14 cellular contexts compared by ENCODE assay signal in the genomic region with DNA sequence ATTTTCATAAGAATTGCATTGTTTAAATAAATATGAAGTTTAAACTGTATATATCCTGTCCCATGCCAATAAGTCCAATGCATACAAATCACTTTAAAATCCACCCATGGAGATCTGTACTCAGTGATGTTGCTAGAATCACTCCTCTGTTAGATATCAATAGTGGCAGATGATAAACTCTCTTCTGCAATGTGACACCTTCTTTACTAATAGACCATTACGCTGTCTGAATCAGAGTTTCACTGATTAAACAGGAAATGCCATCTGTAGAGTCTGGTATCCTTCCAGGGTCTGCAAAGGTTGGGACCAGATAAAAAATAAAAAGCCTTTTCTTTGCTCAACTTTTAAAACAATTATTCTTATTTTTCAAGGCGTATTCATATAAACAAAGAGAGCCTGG.
"Had no signal": no experiment of that assay in that cellular context is flagged by ENCODE, and none has a peak within 500 bp of the region (broad histone marks: within the 10 kb centered on the region; RNA-seq: fewer than 3 reads in every experiment).

No MANE protein-coding gene starts in this region.

- H3K4me1 ChIP-seq: prostate gland, transverse colon had no signal

- H3K27me3 ChIP-seq: brain microvascular endothelial cell had no signal

- H3K36me3 ChIP-seq: brain microvascular endothelial cell, prostate gland, transverse colon had no signal

- H3K27ac ChIP-seq: brain microvascular endothelial cell, epithelial cell of prostate, prostate gland, skin epidermis, transverse colon had no signal

- ATAC-seq: right cardiac atrium had no signal

- DNase-seq: activated CD4-positive, CD25-positive, alpha-beta regulatory T cell treated with anti-CD3 and anti-CD28 coated beads, Interleukin-2, amount 50 U/mL, for 72 hours; activated naive CD4-positive, alpha-beta T cell; activated naive CD8-positive, alpha-beta T cell treated with anti-CD3 and anti-CD28 coated beads, Interleukin-2, amount 10 ng/mL, durations not matched to agents 7 days and 5 days; brain microvascular endothelial cell; foreskin melanocyte; right cardiac atrium; stimulated activated CD4-positive, alpha-beta T cell treated with anti-CD3 and anti-CD28 coated beads, Interleukin-4, amount 100 ng/mL, for 24 hours; stimulated activated naive CD4-positive, alpha-beta T cell treated with Interleukin-2 at 50 U/mL for 16 hours; substantia nigra; T1000; transverse colon had no signal

- H3K4me3 ChIP-seq: prostate gland, skin epidermis, transverse colon had no signal

- H3K9me3 ChIP-seq: prostate gland, transverse colon had no signal
